Comparison of ENCODE assay signal across 15 cellular contexts in the genomic region with DNA sequence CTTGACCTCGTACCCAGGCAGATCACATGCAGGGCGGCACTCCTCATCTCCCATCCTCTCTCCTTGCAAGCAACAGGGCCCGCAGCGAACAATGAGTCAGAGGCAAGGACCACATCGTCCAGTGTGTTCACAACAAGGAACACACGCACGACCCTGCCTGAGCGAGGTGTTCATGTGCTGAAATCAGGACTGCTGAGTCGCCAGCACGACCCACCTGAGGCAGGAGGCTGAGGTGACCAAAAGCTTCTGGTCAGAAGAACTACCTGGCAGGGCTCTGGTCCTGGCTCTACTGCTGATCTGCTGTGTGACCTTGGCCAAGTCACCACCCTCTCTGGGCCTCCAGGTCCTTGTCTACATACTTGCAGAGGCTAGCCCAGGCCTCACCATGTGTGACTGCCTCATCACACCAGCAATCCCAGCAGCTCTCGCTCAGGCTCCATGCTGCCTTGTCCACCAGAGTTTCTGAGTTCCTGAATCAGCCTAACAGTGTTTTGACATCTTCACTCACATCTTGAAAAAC.
DNase-seq lines count a peak whose midpoint lies in the region; ATAC-seq and TF ChIP-seq lines count a peak whose summit lies in the region.
"Had no signal": no experiment of that assay in that cellular context is flagged by ENCODE, and none has a peak within 500 bp of the region (broad histone marks: within the 10 kb centered on the region; RNA-seq: fewer than 3 reads in every experiment).

No MANE protein-coding gene starts in this region.

- CTCF ChIA-PET in SK-N-SH (lab: Yijun Ruan, JAX) = interaction anchor here (0.7 to 1.5 kb wide), 3 partner anchors 15 to 220 kb away, joined by 3 to 4 read pairs (median 4); a partner anchor contains a TSS

- H3K79me2 ChIP-seq in SK-N-SH (ENCODE audit: insufficient read depth) = peaks cover 22% of the 10 kb centered on the region

- no peaks in the 10 kb centered on the region; the same call in 1 of the 2 replicates for H4K20me1 ChIP-seq in SK-N-SH (ENCODE audit: insufficient read depth)

- H3K9me2 ChIP-seq in SK-N-SH = no peaks in the 10 kb centered on the region

- no peak overlapping the region for H3K9ac ChIP-seq in SK-N-SH

- intact Hi-C loops in transverse colon (cut with DNase I; ENCODE audit: low total_unique reads) = loop anchor here (10.0 kb wide), 1 partner anchor 77 kb away; a partner anchor contains a TSS

- peaks cover 48 to 100% of the 10 kb centered on the region in 2 experiments for H3K4me1 ChIP-seq in SK-N-SH (ENCODE audit: control insufficient read depth in 1 of 2, insufficient read depth in 2 of 2, low read depth in 1 of 2, low read length in 1 of 2)
- H3K4me1 ChIP-seq in muscle layer of duodenum (ENCODE audit: control insufficient read depth in 1 of 2, insufficient read depth in 2 of 2, low read length in 2 of 2) = peaks cover 57 to 94% of the 10 kb centered on the region in 2 donors
- peaks cover 52 to 96% (median 67%) of the 10 kb centered on the region in 4 donors for H3K4me1 ChIP-seq in transverse colon

- in situ Hi-C loops in transverse colon (cut with MboI; ENCODE audit: low pct_ligation_motif_present in 1 of 4, low pct_unique_long_range_greater_than_20kb in 1 of 4, low sequenced_read_pairs in 3 of 4) = no loop called here

- TF ChIP-seq POLR2A in transverse colon (IDR thresholded peaks at IDR 0.05) = no peak

- POLR2A ChIA-PET in SK-N-SH (lab: Yijun Ruan, JAX) = no interaction called here

- peak overlapping the region; percentile 63 for H3K4me2 ChIP-seq in SK-N-SH

- TF ChIP-seq EP300 in SK-N-SH (IDR thresholded peaks at IDR 0.05; ENCODE audit: borderline replicate concordance in 1 of 2, low read depth in 1 of 2, low read length in 1 of 2) (no peak), transverse colon (IDR thresholded peaks at IDR 0.05; ENCODE audit: low read depth) (no peak)

- H3K4me3 ChIP-seq in SK-N-SH (ENCODE audit: low read depth in 2 of 2, low read length in 1 of 2) (no peak overlapping the region), muscle layer of duodenum (ENCODE audit: low read depth in 1 of 2, low read length in 2 of 2) (no peak overlapping the region), transverse colon (no peak overlapping the region)

- no peak for ATAC-seq in SK-N-SH treated with all-trans-retinoic acid at 6 μM for 48 hours

- H3K9me3 ChIP-seq in SK-N-SH = no peaks in the 10 kb centered on the region
- no peaks in the 10 kb centered on the region for H3K9me3 ChIP-seq in muscle layer of duodenum (ENCODE audit: control insufficient read depth in 1 of 2, low read length in 2 of 2)
- no peaks in the 10 kb centered on the region for H3K9me3 ChIP-seq in transverse colon

- H3K27me3 ChIP-seq in SK-N-SH (ENCODE audit: insufficient read depth) = no peaks in the 10 kb centered on the region
- no peaks in the 10 kb centered on the region for H3K27me3 ChIP-seq in muscle layer of duodenum (ENCODE audit: low read depth, low read length)
- H3K27me3 ChIP-seq in transverse colon = no peaks in the 10 kb centered on the region

- peak overlapping the region; percentile 66 to 96; a peak in 3 of 4 replicates for H3K27ac ChIP-seq in SK-N-SH (ENCODE audit: low read depth in 2 of 2, low read length in 1 of 2)
- peak overlapping the region; percentile 81 for H3K27ac ChIP-seq in muscle layer of duodenum (ENCODE audit: low read length)
- H3K27ac ChIP-seq in transverse colon = peak overlapping the region; percentile 69 to 88 (median 78)
- H3K27ac ChIP-seq: 22Rv1 had no signal

- no peak overlapping the region for H2AFZ ChIP-seq in SK-N-SH (ENCODE audit: low read depth)

- DNase-seq in SK-N-SH (no peak), ecto neural progenitor cell (ENCODE audit: low spot score) (peak; percentile 47), transverse colon (no peak), H4 (ENCODE audit: low spot score) (no peak)
- no peak for DNase-seq in NK-92 treated with Interleukin-12 subunit alpha and Interleukin-12 subunit beta, amount 100 ng/mL, for 24 hours (lab: John Stamatoyannopoulos, UW)
- DNase-seq in central memory CD4-positive, alpha-beta T cell = no peak
- DNase-seq: activated CD4-positive, alpha-beta T cell treated with anti-CD3 and anti-CD28 coated beads for 48 hours; activated gamma-delta T cell; dermis blood vessel endothelial cell; hippocampal formation; NCI-H1092 treated with DMSO at 0.1 percent for 48 hours; stimulated activated CD4-positive, alpha-beta T cell treated with anti-CD3 and anti-CD28 coated beads, Interleukin-12 subunit alpha, Interleukin-12 subunit beta, amount 100 ng/mL, for 4 hours had no signal

- TF ChIP-seq CTCF in SK-N-SH (IDR thresholded peaks at IDR 0.05) (no peak), transverse colon (IDR thresholded peaks at IDR 0.05) (no peak)

- no peaks in the 10 kb centered on the region for H3F3A ChIP-seq in SK-N-SH (replicated peaks; ENCODE audit: insufficient read depth)

- TF ChIP-seq RAD21 in SK-N-SH (IDR thresholded peaks at IDR 0.05; ENCODE audit: low read length) = no peak

- 88% methylated on average over 11 of the region's 11 CpGs for WGBS in SK-N-SH (ENCODE audit: low lambda C conversion rate)
- WGBS in transverse colon (ENCODE audit: low coverage in 1 of 2), 2 donors = 74 to 100% methylated on average over 2 to 11 of the region's 11 CpGs

- H3K36me3 ChIP-seq in SK-N-SH (replicated peaks in 1 of 2; ENCODE audit: control insufficient read depth in 1 of 2, insufficient read depth in 2 of 2, low read length in 1 of 2) (no peaks in the 10 kb centered on the region), muscle layer of duodenum (ENCODE audit: control insufficient read depth in 1 of 2, insufficient read depth in 2 of 2, low read length in 2 of 2) (no peaks in the 10 kb centered on the region), transverse colon (no peaks in the 10 kb centered on the region)

TF ChIP-seq in SK-N-SH, 30 proteins besides CTCF, POLR2A, EP300 and RAD21:
- no peak for TF ChIP-seq FOXJ3 (CRISPR knock-in tag; IDR thresholded peaks at IDR 0.05)

TF ChIP-seq in SK-N-SH treated with all-trans-retinoic acid at 6 μM for 48 hours, 23 proteins besides CTCF, POLR2A, EP300 and RAD21 (continues in another document):
- TF ChIP-seq TOX (CRISPR knock-in tag; IDR thresholded peaks at IDR 0.05; ENCODE audit: borderline replicate concordance) (no peak), ZFP3 (CRISPR knock-in tag; IDR thresholded peaks at IDR 0.05) (no peak), GLIS3 (CRISPR knock-in tag; IDR thresholded peaks at IDR 0.05) (no peak), SNAI2 (CRISPR knock-in tag; IDR thresholded peaks at IDR 0.05) (no peak), ESRRG (CRISPR knock-in tag; IDR thresholded peaks at IDR 0.05) (no peak), ZC3H10 (CRISPR knock-in tag; IDR thresholded peaks at IDR 0.05) (no peak), ZNF8 (CRISPR knock-in tag; IDR thresholded peaks at IDR 0.05) (no peak)
- TF ChIP-seq, protein P1, sequence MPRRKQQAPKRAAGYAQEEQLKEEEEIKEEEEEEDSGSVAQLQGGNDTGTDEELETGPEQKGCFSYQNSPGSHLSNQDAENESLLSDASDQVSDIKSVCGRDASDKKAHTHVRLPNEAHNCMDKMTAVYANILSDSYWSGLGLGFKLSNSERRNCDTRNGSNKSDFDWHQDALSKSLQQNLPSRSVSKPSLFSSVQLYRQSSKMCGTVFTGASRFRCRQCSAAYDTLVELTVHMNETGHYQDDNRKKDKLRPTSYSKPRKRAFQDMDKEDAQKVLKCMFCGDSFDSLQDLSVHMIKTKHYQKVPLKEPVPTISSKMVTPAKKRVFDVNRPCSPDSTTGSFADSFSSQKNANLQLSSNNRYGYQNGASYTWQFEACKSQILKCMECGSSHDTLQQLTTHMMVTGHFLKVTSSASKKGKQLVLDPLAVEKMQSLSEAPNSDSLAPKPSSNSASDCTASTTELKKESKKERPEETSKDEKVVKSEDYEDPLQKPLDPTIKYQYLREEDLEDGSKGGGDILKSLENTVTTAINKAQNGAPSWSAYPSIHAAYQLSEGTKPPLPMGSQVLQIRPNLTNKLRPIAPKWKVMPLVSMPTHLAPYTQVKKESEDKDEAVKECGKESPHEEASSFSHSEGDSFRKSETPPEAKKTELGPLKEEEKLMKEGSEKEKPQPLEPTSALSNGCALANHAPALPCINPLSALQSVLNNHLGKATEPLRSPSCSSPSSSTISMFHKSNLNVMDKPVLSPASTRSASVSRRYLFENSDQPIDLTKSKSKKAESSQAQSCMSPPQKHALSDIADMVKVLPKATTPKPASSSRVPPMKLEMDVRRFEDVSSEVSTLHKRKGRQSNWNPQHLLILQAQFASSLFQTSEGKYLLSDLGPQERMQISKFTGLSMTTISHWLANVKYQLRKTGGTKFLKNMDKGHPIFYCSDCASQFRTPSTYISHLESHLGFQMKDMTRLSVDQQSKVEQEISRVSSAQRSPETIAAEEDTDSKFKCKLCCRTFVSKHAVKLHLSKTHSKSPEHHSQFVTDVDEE (CRISPR knock-in tag; IDR thresholded peaks at IDR 0.05) = no peak
- TF ChIP-seq, protein P2, sequence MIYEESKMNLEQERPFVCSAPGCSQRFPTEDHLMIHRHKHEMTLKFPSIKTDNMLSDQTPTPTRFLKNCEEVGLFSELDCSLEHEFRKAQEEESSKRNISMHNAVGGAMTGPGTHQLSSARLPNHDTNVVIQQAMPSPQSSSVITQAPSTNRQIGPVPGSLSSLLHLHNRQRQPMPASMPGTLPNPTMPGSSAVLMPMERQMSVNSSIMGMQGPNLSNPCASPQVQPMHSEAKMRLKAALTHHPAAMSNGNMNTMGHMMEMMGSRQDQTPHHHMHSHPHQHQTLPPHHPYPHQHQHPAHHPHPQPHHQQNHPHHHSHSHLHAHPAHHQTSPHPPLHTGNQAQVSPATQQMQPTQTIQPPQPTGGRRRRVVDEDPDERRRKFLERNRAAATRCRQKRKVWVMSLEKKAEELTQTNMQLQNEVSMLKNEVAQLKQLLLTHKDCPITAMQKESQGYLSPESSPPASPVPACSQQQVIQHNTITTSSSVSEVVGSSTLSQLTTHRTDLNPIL (CRISPR knock-in tag; IDR thresholded peaks at IDR 0.05; ENCODE audit: low read depth) = no peak
- TF ChIP-seq, protein P3, sequence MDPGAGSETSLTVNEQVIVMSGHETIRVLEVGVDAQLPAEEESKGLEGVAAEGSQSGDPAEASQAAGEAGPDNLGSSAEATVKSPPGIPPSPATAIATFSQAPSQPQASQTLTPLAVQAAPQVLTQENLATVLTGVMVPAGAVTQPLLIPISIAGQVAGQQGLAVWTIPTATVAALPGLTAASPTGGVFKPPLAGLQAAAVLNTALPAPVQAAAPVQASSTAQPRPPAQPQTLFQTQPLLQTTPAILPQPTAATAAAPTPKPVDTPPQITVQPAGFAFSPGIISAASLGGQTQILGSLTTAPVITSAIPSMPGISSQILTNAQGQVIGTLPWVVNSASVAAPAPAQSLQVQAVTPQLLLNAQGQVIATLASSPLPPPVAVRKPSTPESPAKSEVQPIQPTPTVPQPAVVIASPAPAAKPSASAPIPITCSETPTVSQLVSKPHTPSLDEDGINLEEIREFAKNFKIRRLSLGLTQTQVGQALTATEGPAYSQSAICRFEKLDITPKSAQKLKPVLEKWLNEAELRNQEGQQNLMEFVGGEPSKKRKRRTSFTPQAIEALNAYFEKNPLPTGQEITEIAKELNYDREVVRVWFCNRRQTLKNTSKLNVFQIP (CRISPR knock-in tag; IDR thresholded peaks at IDR 0.05; ENCODE audit: borderline replicate concordance, low read depth) = no peak
